In genomic region chr4:119279541-119279940, GRCh38 we compare ENCODE assay signal across 7 cellular contexts. TPM values are rescaled to one million over a fixed set of nuclear protein-coding genes. Genes with fewer than 3 reads are reported as not detected.
"Had no signal": no experiment of that assay in that cellular context is flagged by ENCODE, and none has a peak within 500 bp of the region (broad histone marks: within the 10 kb centered on the region; RNA-seq: fewer than 3 reads in every experiment).

No MANE protein-coding gene starts in this region.

RNA-seq across cellular contexts. Expression of gene FABP2, which starts 42.4 kb away (rescaled TPM):
- total RNA-seq: activated CD8-positive, alpha-beta T cell treated with anti-CD3 and anti-CD28 coated beads for 36 hours; activated naive CD8-positive, alpha-beta T cell treated with anti-CD3 and anti-CD28 coated beads for 36 hours; activated T-cell treated with anti-CD3 and anti-CD28 coated beads, Interleukin-2, amount 50 U/mL, for 72 hours; activated T-helper 2 cell treated with anti-CD3 and anti-CD28 coated beads, Interferon-gamma antibody, Interleukin-2, Interleukin-4, amounts not matched to agents 10 μg/mL and 5 μg/mL and 100 μg/mL, durations not matched to agents 14 hours and 24 hours and 36 hours; Right ventricle myocardium superior; SJCRH30 had no signal
- polyA plus RNA-seq: SK-N-SH had no signal
